9 cellular contexts compared by ENCODE assay signal in genomic region chr9:102631559-102631958, GRCh38.
DNase-seq lines count a peak whose midpoint lies in the region; ATAC-seq and TF ChIP-seq lines count a peak whose summit lies in the region.
"Had no signal": no experiment of that assay in that cellular context is flagged by ENCODE, and none has a peak within 500 bp of the region (broad histone marks: within the 10 kb centered on the region; RNA-seq: fewer than 3 reads in every experiment).

No MANE protein-coding gene starts in this region.

- H3K9me2 ChIP-seq in HCT116 (ENCODE audit: insufficient read depth), result no peaks in the 10 kb centered on the region

- no peaks in the 10 kb centered on the region for H3K36me3 ChIP-seq in HCT116 (ENCODE audit: control insufficient read depth in 1 of 2, insufficient read depth in 2 of 2, low read length in 2 of 2)
- no peaks in the 10 kb centered on the region for H3K36me3 ChIP-seq in endodermal cell (ENCODE audit: control insufficient read depth, insufficient read depth, low read length)

- ATAC-seq in HCT116 (no peak), HG02973 (IDR thresholded peaks at IDR 0.05; ENCODE audit: unreplicated experiment) (no peak), HG03135 (IDR thresholded peaks at IDR 0.05; ENCODE audit: unreplicated experiment) (no peak), GM18907 (IDR thresholded peaks at IDR 0.05; ENCODE audit: unreplicated experiment) (no peak)

- H3K4me3 ChIP-seq in HCT116 (replicated peaks in 1 of 2; ENCODE audit: low read depth in 1 of 2, low read length in 2 of 2) (no peak overlapping the region), endodermal cell (ENCODE audit: low read length) (no peak overlapping the region)

- H3K79me2 ChIP-seq in HCT116 (ENCODE audit: insufficient read depth, low read length), result no peaks in the 10 kb centered on the region

- intact Hi-C loops in HCT116 (cut with micrococcal nuclease), result loop anchor here (5.0 kb wide), 1 partner anchor 1756 kb away; no protein-coding TSS in a partner anchor

- no peak overlapping the region for H3K4me3 Mint-ChIP-seq in endodermal cell

- H3K9me3 ChIP-seq in HCT116 (ENCODE audit: control insufficient read depth in 1 of 2, insufficient read depth in 1 of 2, low read depth in 1 of 2, low read length in 2 of 2), result peaks cover 0 to 5% of the 10 kb centered on the region in 2 experiments; a peak in 1 of 4 replicates
- peaks cover 68% of the 10 kb centered on the region for H3K9me3 ChIP-seq in endodermal cell (ENCODE audit: control insufficient read depth, low read length)

- H3K27me3 ChIP-seq in HCT116 (ENCODE audit: insufficient read depth, low read length) (no peaks in the 10 kb centered on the region), endodermal cell (ENCODE audit: control insufficient read depth, insufficient read depth, low read length, poor library complexity, severe bottlenecking) (no peaks in the 10 kb centered on the region)

- H3K27ac ChIP-seq in HCT116 (ENCODE audit: low read depth, low read length), result no peak overlapping the region
- H3K27ac ChIP-seq in endodermal cell (ENCODE audit: low read depth, low read length), result no peak overlapping the region

- no TSS peak for BruUV-seq in HCT116 (replicated peaks; lab: Mats Ljungman, UMichigan)

- H2AFZ ChIP-seq in HCT116 (ENCODE audit: low read depth, low read length, poor library complexity, severe bottlenecking), result no peak overlapping the region

- no peak for TF ChIP-seq POLR2A in HCT116 (IDR thresholded peaks at IDR 0.05; ENCODE audit: borderline replicate concordance, extremely low read depth, insufficient read depth, insufficient read length)

- H3K4me2 ChIP-seq in HCT116 (ENCODE audit: low read length), result no peak overlapping the region

- H3K27me3 Mint-ChIP-seq in endodermal cell (ENCODE audit: insufficient read depth), result no peaks in the 10 kb centered on the region

- no peaks in the 10 kb centered on the region for H3K4me1 ChIP-seq in HCT116 (ENCODE audit: control insufficient read depth in 1 of 2, insufficient read depth in 2 of 2, low read length in 2 of 2)
- H3K4me1 ChIP-seq in endodermal cell (ENCODE audit: control insufficient read depth, insufficient read depth, low read length), result no peaks in the 10 kb centered on the region

- RAD21 ChIA-PET in HCT116 (lab: Charles Lee; ENCODE audit: low non-redundant PET in 1 of 2, low total read pairs in 2 of 2, uncharacterized antibody in 2 of 2, unreplicated experiment in 2 of 2), result no interaction called here

- H3K4me1 Mint-ChIP-seq in endodermal cell, result no peaks in the 10 kb centered on the region

- DNase-seq in COLO829 (ENCODE audit: low spot score), result peak; percentile 39
- DNase-seq in HCT116 (ENCODE audit: low read depth, low spot score), result no peak
- DNase-seq in NCI-H748 treated with DMSO at 0.1 percent for 48 hours (lab: John Stamatoyannopoulos, UW), result peak; percentile 25
- no peak for DNase-seq in endodermal cell
- DNase-seq in stimulated activated CD4-positive, alpha-beta T cell treated with anti-CD3 and anti-CD28 coated beads, Interleukin-2, amount 100 ng/mL, for 48 hours, result no peak
- DNase-seq: HCEC 1CT had no signal

- H3K9ac ChIP-seq in HCT116 (ENCODE audit: low read length) (no peak overlapping the region), endodermal cell (ENCODE audit: extremely low read depth, low read length, poor library complexity, severe bottlenecking) (no peak overlapping the region)

- H4K20me1 ChIP-seq in HCT116 (ENCODE audit: insufficient read depth), result no peaks in the 10 kb centered on the region

- POLR2A ChIA-PET in HCT116 (lab: Charles Lee), result interaction anchor here (0.7 kb wide), 1 partner anchor 24 kb away, joined by 3 read pairs; no protein-coding TSS in a partner anchor

- TF ChIP-seq RAD21 in HCT116 (IDR thresholded peaks at IDR 0.05; ENCODE audit: low read depth), result 0 out of 2 replicates have a peak, but pooled peaks have one; percentile 23

- H3K9me3 Mint-ChIP-seq in endodermal cell, result peaks cover 43% of the 10 kb centered on the region

- H3K27ac Mint-ChIP-seq in endodermal cell, result no peak overlapping the region

- no peaks in the 10 kb centered on the region for H3K36me3 Mint-ChIP-seq in endodermal cell (ENCODE audit: low read depth)

- CTCF ChIA-PET in HCT116 (lab: Charles Lee), result interaction anchor here (0.7 kb wide), 1 partner anchor 741 kb away, joined by 3 read pairs; no protein-coding TSS in a partner anchor

- TF ChIP-seq CTCF in HCT116 (IDR thresholded peaks at IDR 0.05 in 2 of 3, conservative IDR thresholded peaks at IDR 0.05 in 1 of 3; ENCODE audit: borderline replicate concordance in 1 of 3, insufficient read depth in 1 of 3, low read depth in 2 of 3, low read length in 2 of 3) (peak in 2 of 3 experiments; percentile 34 to 45; a peak in 3 of 6 replicates), endodermal cell (conservative IDR thresholded peaks at IDR 0.05) (peak; percentile 69)

TF ChIP-seq in HCT116, 20 proteins besides CTCF, POLR2A, EP300 and RAD21:
- TF ChIP-seq, protein P1, sequence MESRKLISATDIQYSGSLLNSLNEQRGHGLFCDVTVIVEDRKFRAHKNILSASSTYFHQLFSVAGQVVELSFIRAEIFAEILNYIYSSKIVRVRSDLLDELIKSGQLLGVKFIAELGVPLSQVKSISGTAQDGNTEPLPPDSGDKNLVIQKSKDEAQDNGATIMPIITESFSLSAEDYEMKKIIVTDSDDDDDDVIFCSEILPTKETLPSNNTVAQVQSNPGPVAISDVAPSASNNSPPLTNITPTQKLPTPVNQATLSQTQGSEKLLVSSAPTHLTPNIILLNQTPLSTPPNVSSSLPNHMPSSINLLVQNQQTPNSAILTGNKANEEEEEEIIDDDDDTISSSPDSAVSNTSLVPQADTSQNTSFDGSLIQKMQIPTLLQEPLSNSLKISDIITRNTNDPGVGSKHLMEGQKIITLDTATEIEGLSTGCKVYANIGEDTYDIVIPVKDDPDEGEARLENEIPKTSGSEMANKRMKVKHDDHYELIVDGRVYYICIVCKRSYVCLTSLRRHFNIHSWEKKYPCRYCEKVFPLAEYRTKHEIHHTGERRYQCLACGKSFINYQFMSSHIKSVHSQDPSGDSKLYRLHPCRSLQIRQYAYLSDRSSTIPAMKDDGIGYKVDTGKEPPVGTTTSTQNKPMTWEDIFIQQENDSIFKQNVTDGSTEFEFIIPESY (IDR thresholded peaks at IDR 0.05; ENCODE audit: extremely low read depth, insufficient replicate concordance, low read length), result no peak
- TF ChIP-seq SP1 (IDR thresholded peaks at IDR 0.05; ENCODE audit: low read depth) (no peak), ZFX (IDR thresholded peaks at IDR 0.05) (no peak), SIN3A (IDR thresholded peaks at IDR 0.05; ENCODE audit: low read depth) (no peak), REST (IDR thresholded peaks at IDR 0.05; ENCODE audit: low read depth) (no peak), JUND (IDR thresholded peaks at IDR 0.05) (no peak), ELF1 (IDR thresholded peaks at IDR 0.05; ENCODE audit: borderline replicate concordance, low read depth) (no peak), EZH2phosphoT487 (IDR thresholded peaks at IDR 0.05; ENCODE audit: borderline replicate concordance) (no peak), ZNF274 (IDR thresholded peaks at IDR 0.05; ENCODE audit: low read depth, low read length) (no peak), TCF7L2 (IDR thresholded peaks at IDR 0.05; ENCODE audit: borderline replicate concordance, extremely low read depth, insufficient read depth, insufficient read length) (no peak), EZH2 (IDR thresholded peaks at IDR 0.05) (no peak), YY1 (IDR thresholded peaks at IDR 0.05; ENCODE audit: extremely low read depth, insufficient replicate concordance, low read depth, low read length) (no peak), POLR2AphosphoS5 (IDR thresholded peaks at IDR 0.05; ENCODE audit: low read depth, low read length) (no peak), FOSL1 (IDR thresholded peaks at IDR 0.05; ENCODE audit: low read depth) (no peak)
- TF ChIP-seq, protein P2, sequence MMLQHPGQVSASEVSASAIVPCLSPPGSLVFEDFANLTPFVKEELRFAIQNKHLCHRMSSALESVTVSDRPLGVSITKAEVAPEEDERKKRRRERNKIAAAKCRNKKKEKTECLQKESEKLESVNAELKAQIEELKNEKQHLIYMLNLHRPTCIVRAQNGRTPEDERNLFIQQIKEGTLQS (IDR thresholded peaks at IDR 0.05), result no peak

Comparison
In these comparisons a context has a peak if more than half of its experiments do, and no peak if none do; other contexts are left out.
1. DNase-seq: peak in COLO829 (single experiment) and NCI-H748 treated with DMSO at 0.1 percent for 48 hours (single experiment); none in HCT116 (single experiment), endodermal cell (single experiment) and stimulated activated CD4-positive, alpha-beta T cell treated with anti-CD3 and anti-CD28 coated beads, Interleukin-2, amount 100 ng/mL, for 48 hours (0 of 2).